Comparison of ENCODE assay signal across 1 cellular context in genomic region chr19:39474139-39474620, GRCh38.
TF ChIP-seq lines count a peak whose summit lies in the region.

No MANE protein-coding gene starts in this region.

TF ChIP-seq in K562, 482 proteins besides CTCF, POLR2A, EP300 and RAD21:
- TF ChIP-seq ZC3H4 (CRISPR knock-in tag; IDR thresholded peaks at IDR 0.05; ENCODE audit: borderline replicate concordance) (no peak), C11orf30 (IDR thresholded peaks at IDR 0.05; ENCODE audit: low read depth) (no peak), SMC3 (conservative IDR thresholded peaks at IDR 0.05; ENCODE audit: insufficient read depth, low read depth, low read length) (peak; percentile 66; the same call in 1 of the 2 replicates), ZBTB33 (CRISPR knock-in tag; IDR thresholded peaks at IDR 0.05) (no peak), GTF2B (IDR thresholded peaks at IDR 0.05; ENCODE audit: extremely low read depth, insufficient read length) (no peak), ZBTB2 (IDR thresholded peaks at IDR 0.05) (peak; percentile 38; the same call in 1 of the 2 replicates), ZNF408 (CRISPR knock-in tag; IDR thresholded peaks at IDR 0.05; ENCODE audit: low read depth) (no peak), NR1H2 (CRISPR knock-in tag; IDR thresholded peaks at IDR 0.05) (no peak), HDGF (IDR thresholded peaks at IDR 0.05) (peak; percentile 14; the same call in 1 of the 2 replicates), CTCFL (IDR thresholded peaks at IDR 0.05; ENCODE audit: borderline replicate concordance, insufficient read depth, low read depth, low read length, poor library complexity, severe bottlenecking) (peak; percentile 91), RB1 (IDR thresholded peaks at IDR 0.05; ENCODE audit: low read depth) (no peak), THRB (CRISPR knock-in tag; conservative IDR thresholded peaks at IDR 0.05) (0 out of 2 replicates have a peak, but pooled peaks have one; percentile 52), CBX8 (IDR thresholded peaks at IDR 0.05; ENCODE audit: borderline replicate concordance, extremely low read depth, low read depth, low read length, poor library complexity, severe bottlenecking) (no peak), ZBTB40 (IDR thresholded peaks at IDR 0.05) (no peak), ZBTB40 (CRISPR knock-in tag; IDR thresholded peaks at IDR 0.05) (no peak), RFX5 (IDR thresholded peaks at IDR 0.05; ENCODE audit: low read depth, low read length) (no peak), ID3 (CRISPR knock-in tag; IDR thresholded peaks at IDR 0.05) (no peak), ID3 (tag; IDR thresholded peaks at IDR 0.05) (no peak), ZBTB7A (IDR thresholded peaks at IDR 0.05; ENCODE audit: borderline replicate concordance, control insufficient read depth, low read depth, low read length) (peak; percentile 76), BCL6 (CRISPR knock-in tag; IDR thresholded peaks at IDR 0.05) (no peak), MTF1 (CRISPR knock-in tag; IDR thresholded peaks at IDR 0.05; ENCODE audit: borderline replicate concordance) (no peak), VEZF1 (CRISPR knock-in tag; IDR thresholded peaks at IDR 0.05) (peak; percentile 38), TFAP4 (CRISPR knock-in tag; IDR thresholded peaks at IDR 0.05; ENCODE audit: borderline replicate concordance) (0 out of 2 replicates have a peak, but pooled peaks have one; percentile 27), ZNF717 (CRISPR knock-in tag; IDR thresholded peaks at IDR 0.05) (no peak), POLR2G (IDR thresholded peaks at IDR 0.05; ENCODE audit: low read depth, low read length) (peak; percentile 39; the same call in 1 of the 2 replicates), CCNT2 (IDR thresholded peaks at IDR 0.05; ENCODE audit: borderline replicate concordance, extremely low read depth, insufficient read length, low read depth, low read length) (no peak), MAZ (CRISPR knock-in tag; conservative IDR thresholded peaks at IDR 0.05 in 1 of 2, IDR thresholded peaks at IDR 0.05 in 1 of 2) (peak in 1 of 2 experiments; percentile 36; a peak in 1 of 4 replicates), POLR2H (tag; IDR thresholded peaks at IDR 0.05; ENCODE audit: low read depth) (no peak), SPI1 (IDR thresholded peaks at IDR 0.05; ENCODE audit: borderline replicate concordance, low read depth, low read length) (peak; percentile 65), GABPB1 (CRISPR knock-in tag; IDR thresholded peaks at IDR 0.05) (no peak)
TF ChIP-seq in K562: peak in this region for 11.
